24 cellular contexts compared by ENCODE assay signal in genomic region chr19:29104605-29105241, GRCh38.
"Had no signal": no experiment of that assay in that cellular context is flagged by ENCODE, and none has a peak within 500 bp of the region (broad histone marks: within the 10 kb centered on the region; RNA-seq: fewer than 3 reads in every experiment).

No MANE protein-coding gene starts in this region.

- DNase-seq: activated B cell treated with CpG ODN at 0.5 μM for 24 hours; activated CD4-positive, alpha-beta T cell treated with anti-CD3 and anti-CD28 coated beads for 1 hour; activated CD4-positive, alpha-beta T cell treated with anti-CD3 and anti-CD28 coated beads, Interleukin-2, amount 10 ng/mL, durations not matched to agents 24 days and 14 days; activated CD4-positive, alpha-beta T cell treated with anti-CD3 and anti-CD28 coated beads, Interleukin-2, amount 50 U/mL, for 48 hours; activated CD8-positive, alpha-beta memory T cell treated with anti-CD3 and anti-CD28 coated beads, Interleukin-2, amount 10 ng/mL, durations not matched to agents 7 days and 5 days; activated gamma-delta T cell; activated naive CD4-positive, alpha-beta T cell treated with anti-CD3 and anti-CD28 coated beads for 36 hours; activated T-cell treated with anti-CD3 and anti-CD28 coated beads, Interleukin-2, amount 50 U/mL, for 24 hours; amygdala; Karpas-422; NCI-H1092; NCI-H1417 treated with DMSO at 0.1 percent for 48 hours; NCI-H1694; NCI-H2029 treated with DMSO at 0.1 percent for 48 hours; NCI-H510A treated with DMSO at 0.1 percent for 48 hours; NCI-H69; NK-92 treated with Interleukin-12 subunit alpha and Interleukin-12 subunit beta, amount 100 ng/mL, for 24 hours; OCI-M1; RPMI8226; T-cell; T-helper 2 cell; T1000 had no signal

- FAIRE-seq: astrocyte, TTC549 had no signal
